ENCODE assay signal across 8 cellular contexts in genomic region chr6:125974214-125974866, GRCh38.
A peak's percentile ranks its signal among the peaks of the same experiment; 100 is the strongest.
DNase-seq lines count a peak whose midpoint lies in the region; ATAC-seq and TF ChIP-seq lines count a peak whose summit lies in the region.

No MANE protein-coding gene starts in this region.

- no peaks in the 10 kb centered on the region for H4K20me1 ChIP-seq in DOHH2 (ENCODE audit: control insufficient read depth, insufficient read depth, low read depth, low read length)

- no peaks in the 10 kb centered on the region for H3K4me1 Mint-ChIP-seq in nephron progenitor cell

- H3K27ac ChIP-seq in DOHH2 (ENCODE audit: low read depth, low read length) = no peak overlapping the region

- DNase-seq in RKO (ENCODE audit: low spot score) (peak; percentile 85), epithelial cell of esophagus (ENCODE audit: low read depth) (peak; percentile 60), nephron progenitor cell (no peak)
- DNase-seq in stimulated activated CD4-positive, alpha-beta T cell treated with anti-CD3 and anti-CD28 coated beads, Interleukin-4, amount 100 ng/mL, for 4 hours = no peak
- no peak for DNase-seq in activated T-cell treated with anti-CD3 and anti-CD28 coated beads, Interleukin-2, amount 50 U/mL, for 1 hour

- no peak overlapping the region for H3K4me3 Mint-ChIP-seq in nephron progenitor cell

- no peaks in the 10 kb centered on the region for H3K27me3 ChIP-seq in DOHH2 (ENCODE audit: control insufficient read depth, low read length)

- no peaks in the 10 kb centered on the region for H3K9me2 ChIP-seq in DOHH2 (replicated peaks; ENCODE audit: control insufficient read depth, low read length)

- no peak overlapping the region for H3K27ac Mint-ChIP-seq in nephron progenitor cell

- H3F3A ChIP-seq in DOHH2 (ENCODE audit: control insufficient read depth, insufficient read depth) = peaks cover 11% of the 10 kb centered on the region

- H3K9me3 ChIP-seq in DOHH2 (ENCODE audit: control insufficient read depth, insufficient read depth, low read length) = no peaks in the 10 kb centered on the region

- H3K4me3 ChIP-seq in DOHH2 (ENCODE audit: low read length) (peak overlapping the region; percentile 25; the same call in 1 of the 2 replicates), epithelial cell of esophagus (ENCODE audit: low read length) (no peak overlapping the region)

- peaks cover 47% of the 10 kb centered on the region for H3K36me3 ChIP-seq in DOHH2 (ENCODE audit: control insufficient read depth, low read length)

- no peaks in the 10 kb centered on the region for H3K9me3 Mint-ChIP-seq in nephron progenitor cell

- H3K4me2 ChIP-seq in DOHH2 (ENCODE audit: low read length) = peak overlapping the region; percentile 56

- ATAC-seq in GM19452 (IDR thresholded peaks at IDR 0.05; ENCODE audit: unreplicated experiment) (peak; percentile 87), HG03565 (IDR thresholded peaks at IDR 0.05; ENCODE audit: unreplicated experiment) (peak; percentile 74)

- H3K27me3 Mint-ChIP-seq in nephron progenitor cell (ENCODE audit: low read depth, poor library complexity) = no peaks in the 10 kb centered on the region

- peak; percentile 69 for TF ChIP-seq CTCF in DOHH2 (IDR thresholded peaks at IDR 0.05; ENCODE audit: low read depth, low read length, poor library complexity, severe bottlenecking)
- peak; percentile 24 for TF ChIP-seq CTCF in epithelial cell of esophagus (IDR thresholded peaks at IDR 0.05; ENCODE audit: insufficient read depth, low read depth, low read length, missing control alignments)
- TF ChIP-seq CTCF in nephron progenitor cell (IDR thresholded peaks at IDR 0.05) = peak; percentile 51

- H3K36me3 Mint-ChIP-seq in nephron progenitor cell (ENCODE audit: low read depth) = peaks cover 28% of the 10 kb centered on the region

- H3K4me1 ChIP-seq in DOHH2 (ENCODE audit: control insufficient read depth, low read length) = peaks cover 33% of the 10 kb centered on the region

- peaks cover 28% of the 10 kb centered on the region for H3K79me2 ChIP-seq in DOHH2 (ENCODE audit: control insufficient read depth, low read length)

Comparison
In these comparisons a context has a peak if more than half of its experiments do, and no peak if none do; other contexts are left out.
1. DNase-seq: peak in RKO (single experiment) and epithelial cell of esophagus (single experiment); none in nephron progenitor cell (single experiment), stimulated activated CD4-positive, alpha-beta T cell treated with anti-CD3 and anti-CD28 coated beads, Interleukin-4, amount 100 ng/mL, for 4 hours (0 of 2) and activated T-cell treated with anti-CD3 and anti-CD28 coated beads, Interleukin-2, amount 50 U/mL, for 1 hour (single experiment).
2. Peak in every context shown above with its lines, with median percentiles within 50 percentile points of each other: CTCF ChIP-seq.